ENCODE assay signal across 1 cellular context in the genomic region with DNA sequence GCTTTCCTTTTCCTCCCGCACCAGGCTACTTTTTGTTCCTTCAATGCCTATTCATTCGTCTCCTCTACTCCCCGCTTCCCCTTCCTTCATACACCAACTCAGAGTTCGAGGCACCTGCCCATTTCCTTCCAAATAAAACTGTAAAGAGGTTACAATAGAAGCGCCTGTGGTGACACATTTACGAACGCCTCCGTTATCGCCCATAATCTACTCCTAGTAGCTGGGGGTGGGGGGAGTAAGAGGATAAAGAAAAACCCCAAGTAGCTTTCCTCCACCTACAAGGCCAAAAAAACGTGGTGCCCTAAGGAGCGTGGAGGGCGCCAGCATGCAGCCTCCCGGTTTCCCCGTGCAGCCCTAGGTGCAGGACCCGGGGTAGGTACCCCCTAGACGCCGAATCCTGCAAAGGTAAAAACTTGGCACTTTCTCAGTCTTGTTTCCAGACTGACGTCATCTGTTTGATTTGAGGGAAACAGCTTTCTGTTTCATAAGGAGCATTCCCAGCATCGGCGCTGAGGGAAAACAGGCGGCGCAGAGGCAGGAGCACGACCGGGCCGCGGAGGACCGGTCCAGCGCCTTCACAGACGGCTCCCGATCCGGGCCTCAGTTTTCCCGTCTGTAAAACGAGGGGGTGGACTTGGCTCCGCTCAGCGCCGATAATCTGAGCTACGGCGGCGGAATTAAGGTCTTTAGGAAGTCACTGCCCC.
TF ChIP-seq lines count a peak whose summit lies in the region.

No MANE protein-coding gene starts in this region.

TF ChIP-seq in HepG2, 621 proteins besides CTCF, POLR2A, EP300 and RAD21 (continued from another document and continues in another):
- TF ChIP-seq PRDM4 (CRISPR knock-in tag; IDR thresholded peaks at IDR 0.05; ENCODE audit: borderline replicate concordance) (no peak), ARID2 (CRISPR knock-in tag; IDR thresholded peaks at IDR 0.05; ENCODE audit: borderline replicate concordance) (no peak), EHMT2 (IDR thresholded peaks at IDR 0.05; ENCODE audit: borderline replicate concordance, low read depth, low read length) (no peak), ZNF30 (CRISPR knock-in tag; IDR thresholded peaks at IDR 0.05) (no peak), HNF1A (IDR thresholded peaks at IDR 0.05; ENCODE audit: low read depth) (no peak), HNF1A (CRISPR knock-in tag; IDR thresholded peaks at IDR 0.05; ENCODE audit: borderline replicate concordance) (no peak), FUBP1 (CRISPR knock-in tag; IDR thresholded peaks at IDR 0.05; ENCODE audit: borderline replicate concordance) (no peak), KDM2A (CRISPR knock-in tag; IDR thresholded peaks at IDR 0.05; ENCODE audit: borderline replicate concordance, low read depth) (no peak), ZNF143 (CRISPR knock-in tag; IDR thresholded peaks at IDR 0.05) (no peak), GATAD1 (CRISPR knock-in tag; IDR thresholded peaks at IDR 0.05) (no peak; the same call in 1 of the 2 replicates), GLMP (CRISPR knock-in tag; IDR thresholded peaks at IDR 0.05; ENCODE audit: borderline replicate concordance) (no peak), ZC3H4 (CRISPR knock-in tag; IDR thresholded peaks at IDR 0.05; ENCODE audit: borderline replicate concordance) (no peak), RARG (CRISPR knock-in tag; IDR thresholded peaks at IDR 0.05; ENCODE audit: low read depth) (no peak), FOXK1 (CRISPR knock-in tag; IDR thresholded peaks at IDR 0.05; ENCODE audit: borderline replicate concordance, low read depth) (peak; percentile 44; the same call in 1 of the 2 replicates), ATF2 (CRISPR knock-in tag; IDR thresholded peaks at IDR 0.05) (peak; percentile 98), ZNF383 (CRISPR knock-in tag; IDR thresholded peaks at IDR 0.05; ENCODE audit: borderline replicate concordance) (no peak), HOXA3 (CRISPR knock-in tag; IDR thresholded peaks at IDR 0.05) (no peak; the same call in 1 of the 2 replicates), IRF2 (CRISPR knock-in tag; IDR thresholded peaks at IDR 0.05) (no peak), REPIN1 (CRISPR knock-in tag; IDR thresholded peaks at IDR 0.05; ENCODE audit: borderline replicate concordance, low read depth) (0 out of 2 replicates have a peak, but pooled peaks have one; percentile 22), ZNF549 (CRISPR knock-in tag; IDR thresholded peaks at IDR 0.05) (no peak), ZFP62 (CRISPR knock-in tag; IDR thresholded peaks at IDR 0.05) (no peak), CERS6 (CRISPR knock-in tag; IDR thresholded peaks at IDR 0.05) (no peak), DPF2 (CRISPR knock-in tag; IDR thresholded peaks at IDR 0.05; ENCODE audit: borderline replicate concordance, low read depth) (no peak), PCBP1 (IDR thresholded peaks at IDR 0.05; ENCODE audit: borderline replicate concordance, low read depth, low read length) (no peak), ZNF329 (CRISPR knock-in tag; IDR thresholded peaks at IDR 0.05; ENCODE audit: low read depth) (peak; percentile 21; the same call in 1 of the 2 replicates), HHEX (CRISPR knock-in tag; IDR thresholded peaks at IDR 0.05) (no peak), NR2F6 (IDR thresholded peaks at IDR 0.05) (no peak), NR2F6 (CRISPR knock-in tag; IDR thresholded peaks at IDR 0.05) (no peak), ZKSCAN5 (CRISPR knock-in tag; IDR thresholded peaks at IDR 0.05) (no peak), CREB1 (IDR thresholded peaks at IDR 0.05) (peak; percentile 91), CREB1 (CRISPR knock-in tag; IDR thresholded peaks at IDR 0.05) (peak; percentile 76), ZNF597 (CRISPR knock-in tag; IDR thresholded peaks at IDR 0.05) (no peak)
- TF ChIP-seq, protein P1, sequence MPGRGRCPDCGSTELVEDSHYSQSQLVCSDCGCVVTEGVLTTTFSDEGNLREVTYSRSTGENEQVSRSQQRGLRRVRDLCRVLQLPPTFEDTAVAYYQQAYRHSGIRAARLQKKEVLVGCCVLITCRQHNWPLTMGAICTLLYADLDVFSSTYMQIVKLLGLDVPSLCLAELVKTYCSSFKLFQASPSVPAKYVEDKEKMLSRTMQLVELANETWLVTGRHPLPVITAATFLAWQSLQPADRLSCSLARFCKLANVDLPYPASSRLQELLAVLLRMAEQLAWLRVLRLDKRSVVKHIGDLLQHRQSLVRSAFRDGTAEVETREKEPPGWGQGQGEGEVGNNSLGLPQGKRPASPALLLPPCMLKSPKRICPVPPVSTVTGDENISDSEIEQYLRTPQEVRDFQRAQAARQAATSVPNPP (CRISPR knock-in tag; IDR thresholded peaks at IDR 0.05), result no peak
- TF ChIP-seq, protein P2, sequence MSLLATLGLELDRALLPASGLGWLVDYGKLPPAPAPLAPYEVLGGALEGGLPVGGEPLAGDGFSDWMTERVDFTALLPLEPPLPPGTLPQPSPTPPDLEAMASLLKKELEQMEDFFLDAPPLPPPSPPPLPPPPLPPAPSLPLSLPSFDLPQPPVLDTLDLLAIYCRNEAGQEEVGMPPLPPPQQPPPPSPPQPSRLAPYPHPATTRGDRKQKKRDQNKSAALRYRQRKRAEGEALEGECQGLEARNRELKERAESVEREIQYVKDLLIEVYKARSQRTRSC (CRISPR knock-in tag; IDR thresholded peaks at IDR 0.05; ENCODE audit: low read depth), result no peak
- TF ChIP-seq, protein P3, sequence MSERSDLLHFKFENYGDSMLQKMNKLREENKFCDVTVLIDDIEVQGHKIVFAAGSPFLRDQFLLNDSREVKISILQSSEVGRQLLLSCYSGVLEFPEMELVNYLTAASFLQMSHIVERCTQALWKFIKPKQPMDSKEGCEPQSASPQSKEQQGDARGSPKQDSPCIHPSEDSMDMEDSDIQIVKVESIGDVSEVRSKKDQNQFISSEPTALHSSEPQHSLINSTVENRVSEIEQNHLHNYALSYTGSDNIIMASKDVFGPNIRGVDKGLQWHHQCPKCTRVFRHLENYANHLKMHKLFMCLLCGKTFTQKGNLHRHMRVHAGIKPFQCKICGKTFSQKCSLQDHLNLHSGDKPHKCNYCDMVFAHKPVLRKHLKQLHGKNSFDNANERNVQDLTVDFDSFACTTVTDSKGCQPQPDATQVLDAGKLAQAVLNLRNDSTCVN (CRISPR knock-in tag; IDR thresholded peaks at IDR 0.05; ENCODE audit: borderline replicate concordance), result no peak
- TF ChIP-seq, protein P4, sequence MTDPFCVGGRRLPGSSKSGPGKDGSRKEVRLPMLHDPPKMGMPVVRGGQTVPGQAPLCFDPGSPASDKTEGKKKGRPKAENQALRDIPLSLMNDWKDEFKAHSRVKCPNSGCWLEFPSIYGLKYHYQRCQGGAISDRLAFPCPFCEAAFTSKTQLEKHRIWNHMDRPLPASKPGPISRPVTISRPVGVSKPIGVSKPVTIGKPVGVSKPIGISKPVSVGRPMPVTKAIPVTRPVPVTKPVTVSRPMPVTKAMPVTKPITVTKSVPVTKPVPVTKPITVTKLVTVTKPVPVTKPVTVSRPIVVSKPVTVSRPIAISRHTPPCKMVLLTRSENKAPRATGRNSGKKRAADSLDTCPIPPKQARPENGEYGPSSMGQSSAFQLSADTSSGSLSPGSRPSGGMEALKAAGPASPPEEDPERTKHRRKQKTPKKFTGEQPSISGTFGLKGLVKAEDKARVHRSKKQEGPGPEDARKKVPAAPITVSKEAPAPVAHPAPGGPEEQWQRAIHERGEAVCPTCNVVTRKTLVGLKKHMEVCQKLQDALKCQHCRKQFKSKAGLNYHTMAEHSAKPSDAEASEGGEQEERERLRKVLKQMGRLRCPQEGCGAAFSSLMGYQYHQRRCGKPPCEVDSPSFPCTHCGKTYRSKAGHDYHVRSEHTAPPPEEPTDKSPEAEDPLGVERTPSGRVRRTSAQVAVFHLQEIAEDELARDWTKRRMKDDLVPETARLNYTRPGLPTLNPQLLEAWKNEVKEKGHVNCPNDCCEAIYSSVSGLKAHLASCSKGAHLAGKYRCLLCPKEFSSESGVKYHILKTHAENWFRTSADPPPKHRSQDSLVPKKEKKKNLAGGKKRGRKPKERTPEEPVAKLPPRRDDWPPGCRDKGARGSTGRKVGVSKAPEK (CRISPR knock-in tag; IDR thresholded peaks at IDR 0.05; ENCODE audit: borderline replicate concordance), result no peak
